Comparison of ENCODE assay signal across 22 cellular contexts in the genomic region with DNA sequence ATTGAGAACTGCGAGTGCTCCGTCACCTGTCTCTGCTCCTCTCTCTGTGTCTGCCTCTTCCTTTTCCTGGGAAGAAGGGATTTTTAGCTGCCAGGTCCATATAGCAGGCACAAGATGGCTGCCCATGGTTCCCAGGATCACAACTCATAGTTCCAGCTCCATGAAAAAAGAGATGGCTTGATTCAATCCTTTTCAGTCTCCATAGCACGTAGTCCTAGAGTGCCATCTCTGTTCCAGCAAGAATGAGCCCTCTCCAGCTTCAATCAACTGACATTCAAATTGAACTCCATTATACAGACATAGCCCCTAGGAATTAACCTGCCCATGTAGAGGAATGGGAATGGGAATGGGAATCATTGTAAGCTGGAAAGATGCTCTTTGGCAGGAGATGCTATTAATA. TPM values are rescaled to one million over a fixed set of nuclear protein-coding genes. Genes with fewer than 3 reads are reported as not detected.
DNase-seq lines count a peak whose midpoint lies in the region; ATAC-seq, FAIRE-seq and TF ChIP-seq lines count a peak whose summit lies in the region.
"Had no signal": no experiment of that assay in that cellular context is flagged by ENCODE, and none has a peak within 500 bp of the region (broad histone marks: within the 10 kb centered on the region; RNA-seq: fewer than 3 reads in every experiment).

No MANE protein-coding gene starts in this region.

- peak overlapping the region in 6 of 8 donors; percentile 29 to 84 (median 54) for H3K27ac Mint-ChIP-seq in CD8-positive, alpha-beta memory T cell
- no peak overlapping the region for H3K27ac Mint-ChIP-seq in activated T-cell treated with anti-CD3 and anti-CD28 coated beads, Interleukin-2, amount 50 U/mL, for 72 hours
- H3K27ac Mint-ChIP-seq: type B pancreatic cell had no signal

- peak; percentile 56 to 59 for TF ChIP-seq RAD21 in H1 (IDR thresholded peaks at IDR 0.05 in 1 of 2, conservative IDR thresholded peaks at IDR 0.05 in 1 of 2; ENCODE audit: low read depth in 2 of 2, low read length in 2 of 2)

- no peaks in the 10 kb centered on the region for H3K27me3 Mint-ChIP-seq in CD8-positive, alpha-beta memory T cell
- no peaks in the 10 kb centered on the region for H3K27me3 Mint-ChIP-seq in activated T-cell treated with anti-CD3 and anti-CD28 coated beads, Interleukin-2, amount 50 U/mL, for 72 hours (ENCODE audit: low read depth)
- H3K27me3 Mint-ChIP-seq: activated CD4-positive, alpha-beta T cell treated with anti-CD3 and anti-CD28 coated beads for 36 hours; type B pancreatic cell had no signal

- no peak for TF ChIP-seq EP300 in H1 (IDR thresholded peaks at IDR 0.05; ENCODE audit: borderline replicate concordance in 1 of 2, low read depth in 2 of 2, low read length in 2 of 2)

- H2BK120ac ChIP-seq in H1 (replicated peaks; ENCODE audit: low read depth, low read length) = no peak overlapping the region

- no peak overlapping the region for H3K14ac ChIP-seq in H1 (ENCODE audit: insufficient read length)

- H2BK20ac ChIP-seq in H1 (ENCODE audit: low read length) = no peak overlapping the region

- H3K27me3 ChIP-seq in A673 (replicated peaks; ENCODE audit: insufficient read depth, low read depth, low read length, poor library complexity) (no peaks in the 10 kb centered on the region), H1 (replicated peaks in 1 of 4; ENCODE audit: control insufficient read depth in 3 of 4, extremely low read depth in 1 of 4, insufficient read depth in 3 of 4, low read length in 3 of 4) (no peaks in the 10 kb centered on the region)
- H3K27me3 ChIP-seq in CD8-positive, alpha-beta memory T cell (ENCODE audit: insufficient read depth, low read length, poor library complexity, severe bottlenecking) = no peaks in the 10 kb centered on the region
- H3K27me3 ChIP-seq: stomach had no signal

- no peak for DNase-seq in A673 (ENCODE audit: low spot score)
- DNase-seq in CD8-positive, alpha-beta memory T cell = no peak
- DNase-seq in NCI-H146 treated with DMSO at 0.1 percent for 48 hours (lab: John Stamatoyannopoulos, UW; ENCODE audit: unreplicated experiment) = peak; percentile 63
- no peak for DNase-seq in H1 (ENCODE audit: low read depth in 1 of 2, low spot score in 2 of 2)
- no peak for DNase-seq in activated T-cell treated with anti-CD3 and anti-CD28 coated beads, Interleukin-2, amount 50 U/mL, for 72 hours
- DNase-seq: activated CD4-positive, alpha-beta T cell treated with anti-CD3 and anti-CD28 coated beads for 36 hours; activated CD8-positive, alpha-beta memory T cell treated with anti-CD3 and anti-CD28 coated beads, Interleukin-2, amount 50 U/mL, for 4 hours; activated effector memory CD4-positive, alpha-beta T cell treated with anti-CD3 and anti-CD28 coated beads, Interleukin-2, amount 50 U/mL, for 16 hours; amniotic stem cell; Calu3; midbrain; NCI-H1105; stimulated activated CD4-positive, alpha-beta T cell treated with anti-CD3 and anti-CD28 coated beads, Interleukin-4, amount 100 ng/mL, for 1 hour; stomach; SW 1271 had no signal

- H4K20me1 ChIP-seq in H1 (replicated peaks in 1 of 2; ENCODE audit: control insufficient read depth in 1 of 2, insufficient read depth in 2 of 2, low read length in 2 of 2) = no peaks in the 10 kb centered on the region

- no peak overlapping the region for H3K27ac ChIP-seq in A673 (ENCODE audit: low read depth, low read length, poor library complexity, severe bottlenecking)
- H3K27ac ChIP-seq in CD8-positive, alpha-beta memory T cell (ENCODE audit: low read depth, low read length) = no peak overlapping the region
- H3K27ac ChIP-seq in H1 (ENCODE audit: low read depth, low read length) = no peak overlapping the region
- H3K27ac ChIP-seq: stomach had no signal

- no peaks in the 10 kb centered on the region for H3K79me2 ChIP-seq in H1 (ENCODE audit: control insufficient read depth in 1 of 2, insufficient read depth in 2 of 2, low read length in 2 of 2)

- H4K5ac ChIP-seq in H1 (ENCODE audit: insufficient read length, low read depth, low read length) = no peak overlapping the region

- no peak overlapping the region for H4K91ac ChIP-seq in H1 (replicated peaks; ENCODE audit: insufficient read length, low read length)

- no peak overlapping the region for H3K9ac ChIP-seq in H1 (replicated peaks in 1 of 4; ENCODE audit: extremely low read depth in 1 of 4, low read depth in 3 of 4, low read length in 3 of 4)

- H3K4me2 ChIP-seq in H1 (ENCODE audit: insufficient read depth in 1 of 2, low read depth in 2 of 2, low read length in 2 of 2) = no peak overlapping the region
- H3K4me2 ChIP-seq: smooth muscle cell had no signal

- no peak overlapping the region for H3K18ac ChIP-seq in H1 (ENCODE audit: extremely low read depth, low read length)

- no peak for ATAC-seq in GM18873 (IDR thresholded peaks at IDR 0.05; ENCODE audit: low FRiP score, unreplicated experiment)
- ATAC-seq in HG02885 (IDR thresholded peaks at IDR 0.05; ENCODE audit: poor library complexity, unreplicated experiment) = no peak
- no peak for ATAC-seq in GM18868 (IDR thresholded peaks at IDR 0.05; ENCODE audit: unreplicated experiment)
- ATAC-seq in activated T-cell treated with anti-CD3 and anti-CD28 coated beads, Interleukin-2, amount 50 U/mL, for 72 hours (replicated peaks in 1 of 2) = no peak
- ATAC-seq: activated CD4-positive, alpha-beta T cell treated with anti-CD3 and anti-CD28 coated beads for 36 hours; left lobe of liver had no signal

- BruUV-seq in A673 (replicated peaks; lab: Mats Ljungman, UMichigan) = no TSS peak

- POLR2A ChIA-PET in A673 (lab: Charles Lee; ENCODE audit: low non-redundant PET) = no interaction called here
- POLR2A ChIA-PET in CD8-positive, alpha-beta memory T cell (lab: Charles Lee) = no interaction called here
- POLR2A ChIA-PET in H1 (lab: Charles Lee; ENCODE audit: partially characterized antibody) = no interaction called here

- H3K4ac ChIP-seq in H1 (replicated peaks; ENCODE audit: insufficient read length, low read depth, low read length) = no peak overlapping the region

- H4K8ac ChIP-seq in H1 (ENCODE audit: extremely low read depth, insufficient read depth, low read length) = no peak overlapping the region

- H3K56ac ChIP-seq in H1 (replicated peaks; ENCODE audit: insufficient read length, low read depth, low read length) = no peak overlapping the region

- peaks cover 46 to 97% (median 55%) of the 10 kb centered on the region in 3 donors for H3K36me3 Mint-ChIP-seq in CD8-positive, alpha-beta memory T cell
- peaks cover 28 to 57% of the 10 kb centered on the region in 2 donors for H3K36me3 Mint-ChIP-seq in activated T-cell treated with anti-CD3 and anti-CD28 coated beads, Interleukin-2, amount 50 U/mL, for 72 hours (ENCODE audit: insufficient read depth in 2 of 2)

- no peak overlapping the region for H2BK12ac ChIP-seq in H1 (ENCODE audit: low read depth, low read length)

- H3K9me3 ChIP-seq in A673 (ENCODE audit: low read depth, low read length, poor library complexity, severe bottlenecking) = peaks cover 15% of the 10 kb centered on the region
- H3K9me3 ChIP-seq in CD8-positive, alpha-beta memory T cell (ENCODE audit: low read length) = peaks cover 6% of the 10 kb centered on the region
- peaks cover 12 to 13% of the 10 kb centered on the region in 2 experiments; a peak in 2 of 4 replicates for H3K9me3 ChIP-seq in H1 (ENCODE audit: insufficient read depth in 2 of 2, low read depth in 1 of 2, low read length in 1 of 2)

- no peak overlapping the region for H3K23ac ChIP-seq in H1 (ENCODE audit: insufficient read length)

- no peaks in the 10 kb centered on the region for H3K79me1 ChIP-seq in H1 (ENCODE audit: low read depth, low read length)

- peaks cover 2 to 14% (median 13%) of the 10 kb centered on the region in 5 donors for H3K9me3 Mint-ChIP-seq in CD8-positive, alpha-beta memory T cell
- peaks cover 9 to 12% of the 10 kb centered on the region in 2 donors for H3K9me3 Mint-ChIP-seq in activated T-cell treated with anti-CD3 and anti-CD28 coated beads, Interleukin-2, amount 50 U/mL, for 72 hours

- H2AFZ ChIP-seq in H1 (ENCODE audit: low read length) = no peak overlapping the region; the same call in 1 of the 2 replicates

- no peak for TF ChIP-seq POLR2A in H1 (IDR thresholded peaks at IDR 0.05; ENCODE audit: control extremely low read depth in 1 of 2, low read depth in 2 of 2, low read length in 2 of 2)

- H3K4me3 Mint-ChIP-seq in CD8-positive, alpha-beta memory T cell = no peak overlapping the region
- H3K4me3 Mint-ChIP-seq in activated T-cell treated with anti-CD3 and anti-CD28 coated beads, Interleukin-2, amount 50 U/mL, for 72 hours = no peak overlapping the region
- H3K4me3 Mint-ChIP-seq: activated CD4-positive, alpha-beta T cell treated with anti-CD3 and anti-CD28 coated beads for 36 hours; type B pancreatic cell had no signal

- H3K4me1 Mint-ChIP-seq in CD8-positive, alpha-beta memory T cell = peaks cover 44 to 68% (median 63%) of the 10 kb centered on the region in 3 donors
- no peaks in the 10 kb centered on the region for H3K4me1 Mint-ChIP-seq in activated T-cell treated with anti-CD3 and anti-CD28 coated beads, Interleukin-2, amount 50 U/mL, for 72 hours (ENCODE audit: low read depth)

- intact Hi-C loops in A673 (cut with micrococcal nuclease; ENCODE audit: unreplicated experiment) = no loop called here

- no peak overlapping the region for H2BK15ac ChIP-seq in H1 (ENCODE audit: low read length)

- H3K4me1 ChIP-seq in A673 (ENCODE audit: insufficient read depth, low read length, poor library complexity, severe bottlenecking) (no peaks in the 10 kb centered on the region), H1 (replicated peaks in 1 of 4; ENCODE audit: control insufficient read depth in 3 of 4, insufficient read depth in 4 of 4, low read length in 3 of 4) (no peaks in the 10 kb centered on the region)
- no peaks in the 10 kb centered on the region for H3K4me1 ChIP-seq in CD8-positive, alpha-beta memory T cell (ENCODE audit: insufficient read depth, low read length)

- H3K36me3 ChIP-seq in A673 (ENCODE audit: insufficient read depth, low read length, poor library complexity, severe bottlenecking) = no peaks in the 10 kb centered on the region
- H3K36me3 ChIP-seq in CD8-positive, alpha-beta memory T cell (ENCODE audit: insufficient read depth, low read length) = peaks cover 56% of the 10 kb centered on the region
- peaks cover 0 to 2% (median 0%) of the 10 kb centered on the region in 4 experiments; a peak in 1 of 8 replicates for H3K36me3 ChIP-seq in H1 (ENCODE audit: control insufficient read depth in 2 of 4, insufficient read depth in 4 of 4, low read length in 3 of 4)

- 97% methylated on average over 3 of the region's 3 CpGs; no CpG with 5 or more reads in 1 of the 2 experiments for WGBS in H1 (ENCODE audit: extremely low coverage in 1 of 2, insufficient coverage in 1 of 2, insufficient read length in 1 of 2, insufficient replicate concordance in 2 of 2, low coverage in 1 of 2, low lambda C conversion rate in 2 of 2, missing lambda C conversion rate in 1 of 2), 2 experiments

- no peak overlapping the region for H2AK5ac ChIP-seq in H1 (ENCODE audit: low read depth, low read length)

- CTCF ChIA-PET in A673 (lab: Charles Lee) = no interaction called here
- CTCF ChIA-PET in CD8-positive, alpha-beta memory T cell (lab: Charles Lee) = interaction anchor here (0.8 to 1.1 kb wide), 2 partner anchors 25 to 125 kb away, joined by 3 to 4 read pairs; no protein-coding TSS in a partner anchor
- CTCF ChIA-PET in H1 (lab: Charles Lee; ENCODE audit: partially characterized antibody) = interaction anchor here (0.9 to 2.9 kb wide), 6 partner anchors 54 to 215 kb away, joined by 3 to 7 read pairs (median 4); no protein-coding TSS in a partner anchor

- TF ChIP-seq CTCF in A673 (conservative IDR thresholded peaks at IDR 0.05; ENCODE audit: low read depth, low read length) = 0 out of 2 replicates have a peak, but pooled peaks have one; percentile 25
- peak in 2 of 3 experiments; percentile 17 to 40; a peak in 2 of 4 replicates for TF ChIP-seq CTCF in H1 (IDR thresholded peaks at IDR 0.05; ENCODE audit: control extremely low read depth in 1 of 3, insufficient read depth in 1 of 3, low read depth in 1 of 3, low read length in 3 of 3)

- peak; percentile 24 for FAIRE-seq in H1 (lab: Jason Lieb, UNC)
- FAIRE-seq: TTC549 had no signal

- H3K4me3 ChIP-seq in A673 (ENCODE audit: low read depth, low read length, poor library complexity, severe bottlenecking) = no peak overlapping the region
- H3K4me3 ChIP-seq in CD8-positive, alpha-beta memory T cell (ENCODE audit: low read length) = no peak overlapping the region
- no peak overlapping the region for H3K4me3 ChIP-seq in H1 (ENCODE audit: extremely low read depth in 1 of 4, insufficient read depth in 2 of 4, low read depth in 3 of 4, low read length in 4 of 4)
- H3K4me3 ChIP-seq: smooth muscle cell, stomach had no signal

- no peak overlapping the region for H2BK5ac ChIP-seq in H1 (ENCODE audit: low read depth, low read length)

- no peaks in the 10 kb centered on the region; the same call in 1 of the 2 replicates for H3K23me2 ChIP-seq in H1 (ENCODE audit: low read depth, low read length)

RNA-seq across cellular contexts. Expression of a gene that starts 34.7 kb away (rescaled TPM):
- total RNA-seq in A673 (2021) = 258 and 267 TPM in 2 replicates
- 100 to 1,000 TPM; 204 to 217 TPM for total RNA-seq in CD8-positive, alpha-beta memory T cell
- 210 TPM for polyA plus RNA-seq in CD8-positive, alpha-beta memory T cell
- total RNA-seq in H1 (2021; fragmentation: NEBNext Ultra II Directional; extraction: Animal tissue kit (Norgen Biotek cat#: 25700)) = 351 and 359 TPM in 2 replicates
- polyA plus RNA-seq in H1 (2011; rRNA removed) = 60.2 and 149 TPM in 2 replicates
- 163 TPM for polyA plus RNA-seq in H1 (2011; cell fraction: cytosol; rRNA removed)
- polyA plus RNA-seq in H1 (2011; cell fraction: nucleus; rRNA removed) = 147 TPM
- 416 to 484 TPM (median 426 TPM) in 4 replicates for polyA plus RNA-seq in H1 (2012, experiment 1 of 2)
- 40.5 TPM for polyA plus RNA-seq in H1 (2012, experiment 2 of 2)
- polyA plus RNA-seq in H1 (2013, experiment 1 of 2) = 576 TPM
- polyA plus RNA-seq in H1 (2013, experiment 2 of 2) = 647 TPM
- polyA minus RNA-seq in H1 (2011; rRNA and poly(A)+ RNA removed) = 86.2 and 119 TPM in 2 replicates
- polyA minus RNA-seq in H1 (2011; cell fraction: cytosol; rRNA and poly(A)+ RNA removed) = 237 TPM
- 103 TPM for polyA minus RNA-seq in H1 (2011; cell fraction: nucleus; rRNA and poly(A)+ RNA removed)
- 100 to 1,000 TPM; 191 to 207 TPM for total RNA-seq in activated T-cell treated with anti-CD3 and anti-CD28 coated beads, Interleukin-2, amount 50 U/mL, for 72 hours
